Comparison of ENCODE assay signal across 21 cellular contexts in genomic region chr3:13158871-13159270, GRCh38.
"Had no signal": no experiment of that assay in that cellular context is flagged by ENCODE, and none has a peak within 500 bp of the region (broad histone marks: within the 10 kb centered on the region; RNA-seq: fewer than 3 reads in every experiment).

No MANE protein-coding gene starts in this region.

- H3K27ac ChIP-seq: foreskin keratinocyte, hepatocyte, parathyroid adenoma, psoas muscle, right lobe of liver, skin epidermis, stomach, thyroid gland, upper lobe of right lung, vagina had no signal

- H3K4me1 Mint-ChIP-seq: naive thymus-derived CD4-positive, alpha-beta T cell had no signal

- H3K27ac Mint-ChIP-seq: dendritic cell treated with granulocyte-macrophage colony-stimulating factor and Interleukin-4, amounts not matched to agents 40 ng/mL and 50 ng/mL, for 4 days; naive thymus-derived CD4-positive, alpha-beta T cell; nephron progenitor cell had no signal

- H3K4me3 Mint-ChIP-seq: dendritic cell treated with granulocyte-macrophage colony-stimulating factor and Interleukin-4, amounts not matched to agents 40 ng/mL and 50 ng/mL, for 4 days; naive thymus-derived CD4-positive, alpha-beta T cell; nephron progenitor cell had no signal

- DNase-seq: foreskin keratinocyte; left colon; left ventricle myocardium superior; mesenchymal stem cell; midbrain; naive thymus-derived CD4-positive, alpha-beta T cell; nephron progenitor cell; psoas muscle; retina; right lobe of liver; stimulated activated CD4-positive, alpha-beta T cell treated with anti-CD3 and anti-CD28 coated beads, Interleukin-12 subunit alpha, Interleukin-12 subunit beta, amount 100 ng/mL, for 4 hours; stimulated activated naive CD4-positive, alpha-beta T cell; stomach; substantia nigra; thyroid gland had no signal
